8 cellular contexts compared by ENCODE assay signal in the genomic region with DNA sequence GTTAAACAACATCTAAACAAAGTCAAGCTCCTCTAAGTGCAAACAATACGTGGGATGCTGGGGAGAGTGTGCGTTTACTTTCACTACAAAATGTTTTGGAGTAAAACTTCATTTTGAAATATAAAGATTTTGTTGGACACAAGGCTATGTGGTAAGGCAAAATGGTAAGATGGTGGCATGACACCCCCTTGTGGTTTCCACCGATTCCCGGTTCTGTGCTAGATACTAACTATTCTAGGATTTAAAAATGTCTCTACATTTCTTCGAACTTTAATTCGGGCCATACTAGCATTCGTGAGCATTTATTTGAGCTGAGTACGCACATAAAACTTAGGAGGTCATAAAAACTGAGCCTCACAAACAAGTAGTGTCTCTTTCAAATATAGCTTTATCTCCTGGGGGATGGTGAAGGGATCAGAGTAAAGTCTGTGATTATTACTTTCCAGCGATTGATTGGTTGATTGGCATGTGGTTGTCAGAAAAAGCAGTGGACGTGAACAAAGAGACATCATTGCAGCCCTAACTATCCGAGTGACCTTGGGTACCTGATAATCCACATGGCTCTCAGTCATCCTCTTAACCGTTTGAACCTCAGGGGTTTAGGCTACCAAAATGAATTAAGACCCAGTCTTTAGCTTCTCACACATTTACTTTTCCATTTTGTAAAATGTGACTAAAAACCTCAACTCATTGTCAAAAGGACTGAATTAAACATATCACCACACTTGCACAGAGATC. TPM values are rescaled to one million over a fixed set of nuclear protein-coding genes. Genes with fewer than 3 reads are reported as not detected.
DNase-seq lines count a peak whose midpoint lies in the region; ATAC-seq and TF ChIP-seq lines count a peak whose summit lies in the region.

No MANE protein-coding gene starts in this region.

- peak overlapping the region; percentile 43 for H3K4me3 ChIP-seq in KMS-11 (IDR thresholded peaks at IDR 0.05; ENCODE audit: insufficient read depth, low read depth, low read length)

- H4K20me1 ChIP-seq in KMS-11 (ENCODE audit: insufficient read depth): no peaks in the 10 kb centered on the region

- H3K79me2 ChIP-seq in KMS-11 (ENCODE audit: insufficient read depth, low read depth): peaks cover 36% of the 10 kb centered on the region

- H3K27me3 Mint-ChIP-seq in neural crest cell (ENCODE audit: low read depth): no peaks in the 10 kb centered on the region

- H3K36me3 ChIP-seq in KMS-11 (ENCODE audit: insufficient read depth): no peaks in the 10 kb centered on the region; the same call in 1 of the 2 replicates

- H3K27ac ChIP-seq in KMS-11: peak overlapping the region; percentile 86
- H3K27ac ChIP-seq in epithelial cell of prostate: peak overlapping the region; percentile 63

- peak overlapping the region; percentile 80 for H3K4me3 Mint-ChIP-seq in neural crest cell

- ATAC-seq in GM18870 (IDR thresholded peaks at IDR 0.05; ENCODE audit: unreplicated experiment): no peak
- no peak for ATAC-seq in HG02973 (IDR thresholded peaks at IDR 0.05; ENCODE audit: unreplicated experiment)

- H3K27ac Mint-ChIP-seq in neural crest cell (ENCODE audit: unreplicated experiment): no peak overlapping the region

- TF ChIP-seq CTCF in KMS-11 (conservative IDR thresholded peaks at IDR 0.05; ENCODE audit: low read depth, low read length): peak; percentile 51
- peak; percentile 59 for TF ChIP-seq CTCF in neural crest cell (conservative IDR thresholded peaks at IDR 0.05)

- DNase-seq in NCI-H524 (lab: John Stamatoyannopoulos, UW): peak; percentile 5 to 54
- no peak for DNase-seq in NCI-H524 treated with DMSO at 0.1 percent for 48 hours (lab: John Stamatoyannopoulos, UW)
- DNase-seq in SW480 (ENCODE audit: low spot score): peak; percentile 40
- no peak for DNase-seq in epithelial cell of prostate (ENCODE audit: low read depth, low spot score)
- peak; percentile 16 for DNase-seq in neural crest cell (ENCODE audit: low read depth, low spot score)

- H3K9me3 Mint-ChIP-seq in neural crest cell: no peaks in the 10 kb centered on the region

- H3K4me1 Mint-ChIP-seq in neural crest cell: peaks cover 28% of the 10 kb centered on the region

- peak overlapping the region; percentile 88 for H3K4me2 ChIP-seq in KMS-11

- H2AFZ ChIP-seq in KMS-11 (ENCODE audit: low read depth): peak overlapping the region; percentile 98

- H3K27me3 ChIP-seq in KMS-11 (ENCODE audit: insufficient read depth, low read depth): no peaks in the 10 kb centered on the region

- peaks cover 33% of the 10 kb centered on the region for H3K4me1 ChIP-seq in KMS-11 (ENCODE audit: low read depth, poor library complexity, severe bottlenecking)

- no peaks in the 10 kb centered on the region for H3K36me3 Mint-ChIP-seq in neural crest cell (ENCODE audit: low read depth)

- H3K9ac ChIP-seq in KMS-11: peak overlapping the region; percentile 92; the same call in 1 of the 2 replicates

RNA-seq across cellular contexts. Expression of a gene that starts 1.1 kb away (rescaled TPM):
- total RNA-seq in neural crest cell: 44.6 and 47.7 TPM in 2 replicates

RNA-seq across cellular contexts. Expression of a gene that starts 25.8 kb away (rescaled TPM):
- 41.3 and 42.7 TPM in 2 replicates for total RNA-seq in neural crest cell

Comparison
In these comparisons a context has a peak if more than half of its experiments do, and no peak if none do; other contexts are left out.
1. DNase-seq: peak in NCI-H524 (2 of 2), SW480 (single experiment) and neural crest cell (single experiment); none in NCI-H524 treated with DMSO at 0.1 percent for 48 hours (single experiment) and epithelial cell of prostate (single experiment).